ENCODE assay signal across 1 cellular context in the genomic region with DNA sequence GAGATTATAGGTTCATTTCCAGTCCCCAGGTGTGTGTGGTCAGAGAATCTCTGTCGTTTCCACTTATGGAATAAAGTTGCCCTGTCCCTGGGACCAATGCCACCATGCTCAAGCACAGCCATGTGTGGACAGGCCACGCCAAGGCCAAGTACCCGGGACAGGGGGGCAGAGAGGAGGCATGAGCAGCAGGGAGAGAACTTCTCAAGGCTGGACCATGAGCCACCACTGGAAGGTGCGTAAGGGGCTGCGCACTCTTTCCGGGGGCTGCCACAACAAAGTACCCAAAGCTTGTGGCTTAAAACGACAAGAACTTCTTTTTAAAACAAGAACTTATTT.
TF ChIP-seq lines count a peak whose summit lies in the region.

No MANE protein-coding gene starts in this region.

TF ChIP-seq in H1, 55 proteins besides CTCF, POLR2A, EP300 and RAD21 (continued from another document):
- TF ChIP-seq BRCA1 (IDR thresholded peaks at IDR 0.05; ENCODE audit: low read depth, low read length): no peak
- TF ChIP-seq TCF12 (IDR thresholded peaks at IDR 0.05; ENCODE audit: low read depth, low read length): no peak
- TF ChIP-seq CBX8 (IDR thresholded peaks at IDR 0.05; ENCODE audit: borderline replicate concordance, low read depth, low read length): no peak
- TF ChIP-seq GTF2F1 (IDR thresholded peaks at IDR 0.05; ENCODE audit: borderline replicate concordance, low read depth, low read length): no peak
- TF ChIP-seq, protein P1, sequence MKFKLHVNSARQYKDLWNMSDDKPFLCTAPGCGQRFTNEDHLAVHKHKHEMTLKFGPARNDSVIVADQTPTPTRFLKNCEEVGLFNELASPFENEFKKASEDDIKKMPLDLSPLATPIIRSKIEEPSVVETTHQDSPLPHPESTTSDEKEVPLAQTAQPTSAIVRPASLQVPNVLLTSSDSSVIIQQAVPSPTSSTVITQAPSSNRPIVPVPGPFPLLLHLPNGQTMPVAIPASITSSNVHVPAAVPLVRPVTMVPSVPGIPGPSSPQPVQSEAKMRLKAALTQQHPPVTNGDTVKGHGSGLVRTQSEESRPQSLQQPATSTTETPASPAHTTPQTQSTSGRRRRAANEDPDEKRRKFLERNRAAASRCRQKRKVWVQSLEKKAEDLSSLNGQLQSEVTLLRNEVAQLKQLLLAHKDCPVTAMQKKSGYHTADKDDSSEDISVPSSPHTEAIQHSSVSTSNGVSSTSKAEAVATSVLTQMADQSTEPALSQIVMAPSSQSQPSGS (IDR thresholded peaks at IDR 0.05; ENCODE audit: low read length): no peak
- TF ChIP-seq JUND (IDR thresholded peaks at IDR 0.05; ENCODE audit: low read length): no peak
- TF ChIP-seq KDM5A (IDR thresholded peaks at IDR 0.05; ENCODE audit: low read length): no peak
- TF ChIP-seq EZH2 (IDR thresholded peaks at IDR 0.05; ENCODE audit: low read depth, low read length, severe bottlenecking): no peak
